In genomic region chr20:10332656-10333421, GRCh38 we compare ENCODE assay signal across 17 cellular contexts.
A peak's percentile ranks its signal among the peaks of the same experiment; 100 is the strongest.
DNase-seq lines count a peak whose midpoint lies in the region; ATAC-seq, FAIRE-seq and TF ChIP-seq lines count a peak whose summit lies in the region.
"Had no signal": no experiment of that assay in that cellular context is flagged by ENCODE, and none has a peak within 500 bp of the region (broad histone marks: within the 10 kb centered on the region; RNA-seq: fewer than 3 reads in every experiment).

No MANE protein-coding gene starts in this region.

- FAIRE-seq in GM12891 (lab: Jason Lieb, UNC) = no peak
- FAIRE-seq: A204.1, RCC 7860, small intestine had no signal

- no peak for ATAC-seq in GM19023 (IDR thresholded peaks at IDR 0.05; ENCODE audit: unreplicated experiment)
- ATAC-seq: activated T-helper 17 cell treated with anti-CD3 and anti-CD28 coated beads, Interleukin-2, amount 50 U/mL, for 72 hours; natural killer cell treated with Interleukin-12 subunit alpha and Interleukin-12 subunit beta and Interleukin-15 and Interleukin-18, amount 100 ng/mL, for 72 hours had no signal

- DNase-seq in NCI-H1105 treated with DMSO at 0.1 percent for 48 hours (lab: John Stamatoyannopoulos, UW) (peak; percentile 30), NCI-H1105 (lab: John Stamatoyannopoulos, UW) (no peak), NCI-H69 (lab: John Stamatoyannopoulos, UW) (peak; percentile 83), fibroblast of gingiva (ENCODE audit: low read depth) (peak; percentile 97), stromal cell of bone marrow (ENCODE audit: low read depth) (peak; percentile 81), GM12891 (ENCODE audit: insufficient read length, low spot score) (no peak), iPS-NIHi11 (ENCODE audit: low spot score) (no peak)
- DNase-seq: CD8-positive, alpha-beta memory T cell; endodermal cell; NCI-H2081; small intestine; tibial artery had no signal

- TF ChIP-seq POLR2A in GM12891 (IDR thresholded peaks at IDR 0.05; ENCODE audit: low read depth, low read length) = no peak

TF ChIP-seq in GM12891, 5 proteins besides CTCF, POLR2A, EP300 and RAD21:
- TF ChIP-seq POLR2AphosphoS5 (IDR thresholded peaks at IDR 0.05; ENCODE audit: low read depth, low read length) = no peak
- no peak for TF ChIP-seq TAF1 (IDR thresholded peaks at IDR 0.05; ENCODE audit: low read depth, low read length)
- no peak for TF ChIP-seq POU2F2 (IDR thresholded peaks at IDR 0.05; ENCODE audit: low read depth, low read length)

Comparison
In these comparisons a context has a peak if more than half of its experiments do, and no peak if none do; other contexts are left out.
1. DNase-seq: peak in NCI-H1105 treated with DMSO at 0.1 percent for 48 hours (single experiment), NCI-H69 (single experiment), fibroblast of gingiva (single experiment) and stromal cell of bone marrow (single experiment); none in NCI-H1105 (single experiment), GM12891 (single experiment) and iPS-NIHi11 (single experiment).